In genomic region chr12:48937170-48937569, GRCh38 we compare ENCODE assay signal across 10 cellular contexts. TPM values are rescaled to one million over a fixed set of nuclear protein-coding genes. Genes with fewer than 3 reads are reported as not detected.
DNase-seq lines count a peak whose midpoint lies in the region; ATAC-seq, FAIRE-seq and TF ChIP-seq lines count a peak whose summit lies in the region.
"Had no signal": no experiment of that assay in that cellular context is flagged by ENCODE, and none has a peak within 500 bp of the region (broad histone marks: within the 10 kb centered on the region; RNA-seq: fewer than 3 reads in every experiment).

No MANE protein-coding gene starts in this region.

- peaks cover 4% of the 10 kb centered on the region for H3K9me1 ChIP-seq in K562 (ENCODE audit: control insufficient read depth, insufficient read depth, low read length)

- H3K4me1 ChIP-seq in cardiac muscle cell (ENCODE audit: low read depth): peaks cover 22% of the 10 kb centered on the region
- H3K4me1 ChIP-seq in heart right ventricle: peaks cover 0 to 21% (median 0%) of the 10 kb centered on the region in 9 donors
- no peaks in the 10 kb centered on the region; a peak in 1 of 5 replicates for H3K4me1 ChIP-seq in K562 (replicated peaks in 1 of 2; ENCODE audit: control insufficient read depth in 2 of 2, insufficient read depth in 2 of 2, low read length in 2 of 2)
- H3K4me1 ChIP-seq: right atrium auricular region, uterus had no signal

- H3K4me3 ChIP-seq in cardiac muscle cell (no peak overlapping the region), heart right ventricle (no peak overlapping the region), K562 (no peak overlapping the region)
- H3K4me3 ChIP-seq: right atrium auricular region, uterus had no signal

- peaks cover 53% of the 10 kb centered on the region for H3K4me1 Mint-ChIP-seq in stimulated activated effector memory CD8-positive, alpha-beta T cell treated with anti-CD3 and anti-CD28 coated beads, Interleukin-12 subunit alpha, Interleukin-12 subunit beta, amount 100 ng/mL, for 72 hours

- ATAC-seq in heart right ventricle: no peak
- ATAC-seq in K562: peak; percentile 78
- ATAC-seq in stimulated activated effector memory CD8-positive, alpha-beta T cell treated with anti-CD3 and anti-CD28 coated beads, Interleukin-12 subunit alpha, Interleukin-12 subunit beta, amount 100 ng/mL, for 72 hours: no peak

- no TSS peak for BruUV-seq in K562 (replicated peaks; lab: Mats Ljungman, UMichigan)

- H3K27me3 ChIP-seq in cardiac muscle cell: no peaks in the 10 kb centered on the region
- no peaks in the 10 kb centered on the region for H3K27me3 ChIP-seq in heart right ventricle
- H3K27me3 ChIP-seq in K562 (ENCODE audit: control insufficient read depth in 2 of 2, insufficient read depth in 2 of 2, low read length in 2 of 2): no peaks in the 10 kb centered on the region
- H3K27me3 ChIP-seq: right atrium auricular region, uterus had no signal

- TF ChIP-seq RAD21 in K562 (CRISPR knock-in tag; conservative IDR thresholded peaks at IDR 0.05 in 1 of 2, IDR thresholded peaks at IDR 0.05 in 1 of 2): no peak

- no peak overlapping the region for H3K9ac ChIP-seq in K562 (ENCODE audit: insufficient read depth in 1 of 2, low read depth in 2 of 2, low read length in 2 of 2)

- intact Hi-C loops in heart right ventricle (cut with DNase I): loop anchor here in 7 of 10 donors (2.0 to 10.0 kb wide), 5 partner anchors 48 to 85 kb away; partner anchors contain the start of genes DDX23 (in 5 of the 7) and RND1 (in 1 of the 7)
- intact Hi-C loops in K562 (cut with micrococcal nuclease): loop anchor here (2.0 kb wide), 1 partner anchor 58 kb away; no protein-coding TSS in a partner anchor

- CTCF ChIA-PET in K562 (lab: Yijun Ruan, JAX; ENCODE audit: low intra/inter-chr PET ratio): interaction anchor here (1.1 to 3.3 kb wide), 2 partner anchors 58 to 83 kb away, joined by 3 to 29 read pairs; no protein-coding TSS in a partner anchor

- H3K79me2 ChIP-seq in K562 (ENCODE audit: control insufficient read depth, insufficient read depth, low read length): peaks cover 3% of the 10 kb centered on the region; the same call in 1 of the 3 replicates

- H3K9me3 ChIP-seq in cardiac muscle cell (ENCODE audit: low read depth) (no peaks in the 10 kb centered on the region), heart right ventricle (no peaks in the 10 kb centered on the region), K562 (replicated peaks; ENCODE audit: control insufficient read depth, insufficient read depth, low read depth, low read length) (no peaks in the 10 kb centered on the region)
- H3K9me3 ChIP-seq: right atrium auricular region, uterus had no signal

- no peak for DNase-seq in cardiac muscle cell (ENCODE audit: low read depth in 1 of 2, low spot score in 1 of 2)
- DNase-seq in heart right ventricle: no peak
- DNase-seq in K562 (ENCODE audit: extremely low read depth in 1 of 4, low spot score in 3 of 4): peak in 2 of 4 experiments; percentile 21 to 26
- DNase-seq in stimulated activated effector memory CD8-positive, alpha-beta T cell treated with anti-CD3 and anti-CD28 coated beads, Interleukin-12 subunit alpha, Interleukin-12 subunit beta, amount 100 ng/mL, for 72 hours (ENCODE audit: low spot score in 2 of 2): no peak
- DNase-seq in SW480 (ENCODE audit: low spot score): no peak
- no peak for DNase-seq in DMS114 treated with DMSO at 0.1 percent for 48 hours (lab: John Stamatoyannopoulos, UW; ENCODE audit: unreplicated experiment)
- DNase-seq: NCI-H1694 had no signal

- no peak for TF ChIP-seq POLR2A in K562 (conservative IDR thresholded peaks at IDR 0.05)

- peaks cover 62% of the 10 kb centered on the region for H3K36me3 Mint-ChIP-seq in stimulated activated effector memory CD8-positive, alpha-beta T cell treated with anti-CD3 and anti-CD28 coated beads, Interleukin-12 subunit alpha, Interleukin-12 subunit beta, amount 100 ng/mL, for 72 hours

- H3K27ac ChIP-seq in cardiac muscle cell (no peak overlapping the region), heart right ventricle (no peak overlapping the region), K562 (ENCODE audit: extremely low read depth, low read depth, low read length) (no peak overlapping the region)
- H3K27ac ChIP-seq: right atrium auricular region, uterus had no signal

- H3K4me2 ChIP-seq in K562 (ENCODE audit: insufficient read depth, low read length): no peak overlapping the region

- TF ChIP-seq CTCF in cardiac muscle cell (IDR thresholded peaks at IDR 0.05; ENCODE audit: low read depth, low read length) (peak; percentile 17), heart right ventricle (IDR thresholded peaks at IDR 0.05) (no peak), K562 (IDR thresholded peaks at IDR 0.05 in 2 of 3, conservative IDR thresholded peaks at IDR 0.05 in 1 of 3; ENCODE audit: insufficient read depth in 2 of 3, low read depth in 1 of 3, low read length in 3 of 3) (peak; percentile 41 to 46 (median 45))

- no peak for TF ChIP-seq EP300 in K562 (IDR thresholded peaks at IDR 0.05; ENCODE audit: low read length)

- in situ Hi-C loops in K562 (cut with MboI): no loop called here

- no peak overlapping the region for H3K4me3 Mint-ChIP-seq in stimulated activated effector memory CD8-positive, alpha-beta T cell treated with anti-CD3 and anti-CD28 coated beads, Interleukin-12 subunit alpha, Interleukin-12 subunit beta, amount 100 ng/mL, for 72 hours

- POLR2A ChIA-PET in K562 (lab: Yijun Ruan, JAX): no interaction called here

- H3K27ac Mint-ChIP-seq in stimulated activated effector memory CD8-positive, alpha-beta T cell treated with anti-CD3 and anti-CD28 coated beads, Interleukin-12 subunit alpha, Interleukin-12 subunit beta, amount 100 ng/mL, for 72 hours: peak overlapping the region; percentile 65

- peak; percentile 60 for FAIRE-seq in K562 (lab: Jason Lieb, UNC)

- H2AFZ ChIP-seq in K562 (ENCODE audit: low read depth, low read length): no peak overlapping the region

- no peaks in the 10 kb centered on the region for H3K9me3 Mint-ChIP-seq in stimulated activated effector memory CD8-positive, alpha-beta T cell treated with anti-CD3 and anti-CD28 coated beads, Interleukin-12 subunit alpha, Interleukin-12 subunit beta, amount 100 ng/mL, for 72 hours

- H3K36me3 ChIP-seq in cardiac muscle cell (peaks cover 28% of the 10 kb centered on the region), heart right ventricle (peaks cover 0 to 94% (median 21%) of the 10 kb centered on the region in 9 donors), K562 (ENCODE audit: control insufficient read depth, insufficient read depth, low read length) (peaks cover 93% of the 10 kb centered on the region)
- H3K36me3 ChIP-seq: uterus had no signal

- 87 to 91% methylated on average over 6 of the region's 6 CpGs for WGBS in heart right ventricle, 2 donors
- 76% methylated on average over 6 of the region's 6 CpGs for WGBS in K562 (ENCODE audit: insufficient coverage, low coverage, missing lambda C conversion rate)

- peaks cover 14% of the 10 kb centered on the region; the same call in 1 of the 2 replicates for H4K20me1 ChIP-seq in K562 (replicated peaks; ENCODE audit: control insufficient read depth, insufficient read depth, low read length)

RNA-seq across cellular contexts. Expression of gene FKBP11, which starts 11.9 kb away (rescaled TPM):
- 8.9 and 9.4 TPM in 2 replicates for total RNA-seq in cardiac muscle cell
- 3.4 and 11.9 TPM in 2 replicates for polyA plus RNA-seq in cardiac muscle cell
- 10 to 100 TPM in 1 of 10 donors, 1 to 10 TPM in 9; 1.6 to 18.0 (median 3.5) TPM for total RNA-seq in heart right ventricle
- 10 to 100 TPM; 12.7 to 30.4 TPM for polyA plus RNA-seq in heart right ventricle
- total RNA-seq in K562 (2011; cell fraction: chromatin; rRNA removed; ENCODE audit: low replicate concordance): 49.5 and 66.4 TPM in 2 replicates
- total RNA-seq in K562 (2011; cell fraction: nucleolus; rRNA removed): 31.7 and 34.0 TPM in 2 replicates
- total RNA-seq in K562 (2011; cell fraction: nucleoplasm; rRNA removed): 46.3 and 64.2 TPM in 2 replicates
- 2.3 TPM in 2 replicates for total RNA-seq in K562 (2014; rRNA removed)
- 5.4 and 6.6 TPM in 2 replicates for total RNA-seq in K562 (2014; rRNA removed; fragmentation: Illumina TruSeq; extraction: Trizol)
- total RNA-seq in K562 (2015; rRNA removed; fragmentation: Illumina TruSeq; extraction: Trizol): 5.8 TPM in 2 replicates
- 6.8 and 7.4 TPM in 2 replicates for total RNA-seq in K562 (2021)
- polyA plus RNA-seq in K562 (2011; rRNA removed): 7.8 and 9.1 TPM in 2 replicates
- polyA plus RNA-seq in K562 (2011; cell fraction: cytosol; rRNA removed): 4.4 and 4.5 TPM in 2 replicates
- polyA plus RNA-seq in K562 (2011; cell fraction: nucleus; rRNA removed): 24.8 and 36.7 TPM in 2 replicates
- 5.0 and 5.9 TPM in 2 replicates for polyA plus RNA-seq in K562 (2012)
- 5.3 and 5.6 TPM in 2 replicates for polyA plus RNA-seq in K562 (2014; fragmentation: Illumina TruSeq; extraction: Trizol)
- polyA plus RNA-seq in K562 (2014; fragmentation: Nextera tagmentation; extraction: Ambion mirVana): 1 to 10 TPM; 1.6 to 3.3 TPM
- polyA plus RNA-seq in K562 (2014; rRNA removed): 7.4 and 8.2 TPM in 2 replicates
- 7.7 and 7.9 TPM in 2 replicates for polyA minus RNA-seq in K562 (2011; rRNA and poly(A)+ RNA removed)
- 4.7 and 5.7 TPM in 2 replicates for polyA minus RNA-seq in K562 (2011; cell fraction: cytosol; rRNA and poly(A)+ RNA removed)
- 8.1 and 10.2 TPM in 2 replicates for polyA minus RNA-seq in K562 (2011; cell fraction: nucleus; rRNA and poly(A)+ RNA removed)

RNA-seq across cellular contexts. Expression of gene ARF3, which starts 20.1 kb away (rescaled TPM):
- 106 and 115 TPM in 2 replicates for total RNA-seq in cardiac muscle cell
- 102 and 120 TPM in 2 replicates for polyA plus RNA-seq in cardiac muscle cell
- 10 to 100 TPM; 44.2 to 90.8 (median 54.8) TPM for total RNA-seq in heart right ventricle
- 10 to 100 TPM; 30.3 to 48.3 TPM for polyA plus RNA-seq in heart right ventricle
- total RNA-seq in K562 (2011; cell fraction: chromatin; rRNA removed; ENCODE audit: low replicate concordance): 131 and 142 TPM in 2 replicates
- total RNA-seq in K562 (2011; cell fraction: nucleolus; rRNA removed): 50.7 and 57.0 TPM in 2 replicates
- total RNA-seq in K562 (2011; cell fraction: nucleoplasm; rRNA removed): 82.6 and 115 TPM in 2 replicates
- 45.8 and 62.4 TPM in 2 replicates for total RNA-seq in K562 (2014; rRNA removed)
- total RNA-seq in K562 (2014; rRNA removed; fragmentation: Illumina TruSeq; extraction: Trizol): 53.7 and 56.2 TPM in 2 replicates
- total RNA-seq in K562 (2015; rRNA removed; fragmentation: Illumina TruSeq; extraction: Trizol): 64.4 and 64.9 TPM in 2 replicates
- total RNA-seq in K562 (2021): 130 and 132 TPM in 2 replicates
- 126 and 170 TPM in 2 replicates for polyA plus RNA-seq in K562 (2011; rRNA removed)
- 111 and 156 TPM in 2 replicates for polyA plus RNA-seq in K562 (2011; cell fraction: cytosol; rRNA removed)
- 78.0 and 79.8 TPM in 2 replicates for polyA plus RNA-seq in K562 (2011; cell fraction: nucleus; rRNA removed)
- polyA plus RNA-seq in K562 (2012): 85.5 and 106 TPM in 2 replicates
- polyA plus RNA-seq in K562 (2014; fragmentation: Illumina TruSeq; extraction: Trizol): 85.5 and 90.9 TPM in 2 replicates
- 1 to 10 TPM; 5.9 to 7.4 TPM for polyA plus RNA-seq in K562 (2014; fragmentation: Nextera tagmentation; extraction: Ambion mirVana)
- polyA plus RNA-seq in K562 (2014; rRNA removed): 68.6 and 76.7 TPM in 2 replicates
- 136 and 155 TPM in 2 replicates for polyA minus RNA-seq in K562 (2011; rRNA and poly(A)+ RNA removed)
- polyA minus RNA-seq in K562 (2011; cell fraction: cytosol; rRNA and poly(A)+ RNA removed): 46.3 and 59.6 TPM in 2 replicates
- polyA minus RNA-seq in K562 (2011; cell fraction: nucleus; rRNA and poly(A)+ RNA removed): 21.4 and 33.9 TPM in 2 replicates

RNA-seq across cellular contexts. Expression of gene WNT10B, which starts 34.4 kb away (rescaled TPM):
- 0.36 and 0.53 TPM in 2 replicates for total RNA-seq in cardiac muscle cell
- 0.45 TPM in 1 of 2 replicates, not detected in the other for polyA plus RNA-seq in cardiac muscle cell
- total RNA-seq in heart right ventricle: under 1 TPM in 9 of 10 donors, not detected in 1; 0.13 to 0.47 (median 0.20) TPM
- under 1 TPM; 0.20 to 0.22 TPM for polyA plus RNA-seq in heart right ventricle
- 2.0 and 6.4 TPM in 2 replicates for total RNA-seq in K562 (2011; cell fraction: chromatin; rRNA removed; ENCODE audit: low replicate concordance)
- total RNA-seq in K562 (2011; cell fraction: nucleolus; rRNA removed): 4.9 and 7.2 TPM in 2 replicates
- total RNA-seq in K562 (2011; cell fraction: nucleoplasm; rRNA removed): 5.2 and 7.3 TPM in 2 replicates
- total RNA-seq in K562 (2014; rRNA removed): 2.1 and 2.4 TPM in 2 replicates
- 1.2 and 1.3 TPM in 2 replicates for total RNA-seq in K562 (2014; rRNA removed; fragmentation: Illumina TruSeq; extraction: Trizol)
- total RNA-seq in K562 (2015; rRNA removed; fragmentation: Illumina TruSeq; extraction: Trizol): 0.53 and 0.69 TPM in 2 replicates
- total RNA-seq in K562 (2021): 2.4 and 2.6 TPM in 2 replicates
- 1.8 and 2.2 TPM in 2 replicates for polyA plus RNA-seq in K562 (2011; rRNA removed)
- 1.6 and 4.7 TPM in 2 replicates for polyA plus RNA-seq in K562 (2011; cell fraction: cytosol; rRNA removed)
- polyA plus RNA-seq in K562 (2011; cell fraction: nucleus; rRNA removed): 2.0 and 3.0 TPM in 2 replicates
- 0.69 and 1.0 TPM in 2 replicates for polyA plus RNA-seq in K562 (2012)
- polyA plus RNA-seq in K562 (2014; fragmentation: Illumina TruSeq; extraction: Trizol): 1.8 and 1.9 TPM in 2 replicates
- polyA plus RNA-seq in K562 (2014; fragmentation: Nextera tagmentation; extraction: Ambion mirVana): under 1 TPM; 0.25 to 0.31 TPM
- polyA plus RNA-seq in K562 (2014; rRNA removed): 0.91 and 2.3 TPM in 2 replicates
- 1.0 and 1.4 TPM in 2 replicates for polyA minus RNA-seq in K562 (2011; rRNA and poly(A)+ RNA removed)
- 1.2 and 2.3 TPM in 2 replicates for polyA minus RNA-seq in K562 (2011; cell fraction: cytosol; rRNA and poly(A)+ RNA removed)
- 2.0 and 2.6 TPM in 2 replicates for polyA minus RNA-seq in K562 (2011; cell fraction: nucleus; rRNA and poly(A)+ RNA removed)
- total RNA-seq: RPMI7951 had no signal

RNA-seq across cellular contexts. Expression of gene WNT1, which starts 41.0 kb away (rescaled TPM):
- total RNA-seq in cardiac muscle cell (not detected in 2 replicates), heart right ventricle (not detected), K562 (2014; rRNA removed) (not detected in 2 replicates), K562 (2014; rRNA removed; fragmentation: Illumina TruSeq; extraction: Trizol) (not detected in 2 replicates), K562 (2015; rRNA removed; fragmentation: Illumina TruSeq; extraction: Trizol) (not detected in 2 replicates), K562 (2021) (not detected in 2 replicates)
- polyA plus RNA-seq in cardiac muscle cell (not detected in 2 replicates), heart right ventricle (not detected), K562 (2011; rRNA removed) (not detected in 2 replicates), K562 (2014; fragmentation: Illumina TruSeq; extraction: Trizol) (not detected in 2 replicates), K562 (2014; fragmentation: Nextera tagmentation; extraction: Ambion mirVana) (not detected), K562 (2014; rRNA removed) (0.38 TPM in 1 of 2 replicates, not detected in the other)
- not detected in 2 replicates for total RNA-seq in K562 (2011; cell fraction: chromatin; rRNA removed; ENCODE audit: low replicate concordance)
- not detected in 2 replicates for total RNA-seq in K562 (2011; cell fraction: nucleolus; rRNA removed)
- total RNA-seq in K562 (2011; cell fraction: nucleoplasm; rRNA removed): not detected in 2 replicates
- not detected in 2 replicates for polyA plus RNA-seq in K562 (2011; cell fraction: cytosol; rRNA removed)
- polyA plus RNA-seq in K562 (2011; cell fraction: nucleus; rRNA removed): not detected in 2 replicates
- not detected in 2 replicates for polyA plus RNA-seq in K562 (2012)
- not detected in 2 replicates for polyA minus RNA-seq in K562 (2011; rRNA and poly(A)+ RNA removed)
- not detected in 2 replicates for polyA minus RNA-seq in K562 (2011; cell fraction: cytosol; rRNA and poly(A)+ RNA removed)
- polyA minus RNA-seq in K562 (2011; cell fraction: nucleus; rRNA and poly(A)+ RNA removed): not detected in 2 replicates
- total RNA-seq: right atrium auricular region, RPMI7951, uterus had no signal

Comparison
In these comparisons a context has a peak if more than half of its experiments do, and no peak if none do; other contexts are left out.
1. CTCF ChIP-seq: peak in cardiac muscle cell (single experiment) and K562 (3 of 3); none in heart right ventricle (0 of 9).